ENCODE assay signal across 1 cellular context in genomic region chr20:42484790-42485365, GRCh38.
TF ChIP-seq lines count a peak whose summit lies in the region.

No MANE protein-coding gene starts in this region.

TF ChIP-seq in GM23338, 12 proteins besides CTCF, POLR2A, EP300 and RAD21 (continued from another document):
- TF ChIP-seq, protein P1, sequence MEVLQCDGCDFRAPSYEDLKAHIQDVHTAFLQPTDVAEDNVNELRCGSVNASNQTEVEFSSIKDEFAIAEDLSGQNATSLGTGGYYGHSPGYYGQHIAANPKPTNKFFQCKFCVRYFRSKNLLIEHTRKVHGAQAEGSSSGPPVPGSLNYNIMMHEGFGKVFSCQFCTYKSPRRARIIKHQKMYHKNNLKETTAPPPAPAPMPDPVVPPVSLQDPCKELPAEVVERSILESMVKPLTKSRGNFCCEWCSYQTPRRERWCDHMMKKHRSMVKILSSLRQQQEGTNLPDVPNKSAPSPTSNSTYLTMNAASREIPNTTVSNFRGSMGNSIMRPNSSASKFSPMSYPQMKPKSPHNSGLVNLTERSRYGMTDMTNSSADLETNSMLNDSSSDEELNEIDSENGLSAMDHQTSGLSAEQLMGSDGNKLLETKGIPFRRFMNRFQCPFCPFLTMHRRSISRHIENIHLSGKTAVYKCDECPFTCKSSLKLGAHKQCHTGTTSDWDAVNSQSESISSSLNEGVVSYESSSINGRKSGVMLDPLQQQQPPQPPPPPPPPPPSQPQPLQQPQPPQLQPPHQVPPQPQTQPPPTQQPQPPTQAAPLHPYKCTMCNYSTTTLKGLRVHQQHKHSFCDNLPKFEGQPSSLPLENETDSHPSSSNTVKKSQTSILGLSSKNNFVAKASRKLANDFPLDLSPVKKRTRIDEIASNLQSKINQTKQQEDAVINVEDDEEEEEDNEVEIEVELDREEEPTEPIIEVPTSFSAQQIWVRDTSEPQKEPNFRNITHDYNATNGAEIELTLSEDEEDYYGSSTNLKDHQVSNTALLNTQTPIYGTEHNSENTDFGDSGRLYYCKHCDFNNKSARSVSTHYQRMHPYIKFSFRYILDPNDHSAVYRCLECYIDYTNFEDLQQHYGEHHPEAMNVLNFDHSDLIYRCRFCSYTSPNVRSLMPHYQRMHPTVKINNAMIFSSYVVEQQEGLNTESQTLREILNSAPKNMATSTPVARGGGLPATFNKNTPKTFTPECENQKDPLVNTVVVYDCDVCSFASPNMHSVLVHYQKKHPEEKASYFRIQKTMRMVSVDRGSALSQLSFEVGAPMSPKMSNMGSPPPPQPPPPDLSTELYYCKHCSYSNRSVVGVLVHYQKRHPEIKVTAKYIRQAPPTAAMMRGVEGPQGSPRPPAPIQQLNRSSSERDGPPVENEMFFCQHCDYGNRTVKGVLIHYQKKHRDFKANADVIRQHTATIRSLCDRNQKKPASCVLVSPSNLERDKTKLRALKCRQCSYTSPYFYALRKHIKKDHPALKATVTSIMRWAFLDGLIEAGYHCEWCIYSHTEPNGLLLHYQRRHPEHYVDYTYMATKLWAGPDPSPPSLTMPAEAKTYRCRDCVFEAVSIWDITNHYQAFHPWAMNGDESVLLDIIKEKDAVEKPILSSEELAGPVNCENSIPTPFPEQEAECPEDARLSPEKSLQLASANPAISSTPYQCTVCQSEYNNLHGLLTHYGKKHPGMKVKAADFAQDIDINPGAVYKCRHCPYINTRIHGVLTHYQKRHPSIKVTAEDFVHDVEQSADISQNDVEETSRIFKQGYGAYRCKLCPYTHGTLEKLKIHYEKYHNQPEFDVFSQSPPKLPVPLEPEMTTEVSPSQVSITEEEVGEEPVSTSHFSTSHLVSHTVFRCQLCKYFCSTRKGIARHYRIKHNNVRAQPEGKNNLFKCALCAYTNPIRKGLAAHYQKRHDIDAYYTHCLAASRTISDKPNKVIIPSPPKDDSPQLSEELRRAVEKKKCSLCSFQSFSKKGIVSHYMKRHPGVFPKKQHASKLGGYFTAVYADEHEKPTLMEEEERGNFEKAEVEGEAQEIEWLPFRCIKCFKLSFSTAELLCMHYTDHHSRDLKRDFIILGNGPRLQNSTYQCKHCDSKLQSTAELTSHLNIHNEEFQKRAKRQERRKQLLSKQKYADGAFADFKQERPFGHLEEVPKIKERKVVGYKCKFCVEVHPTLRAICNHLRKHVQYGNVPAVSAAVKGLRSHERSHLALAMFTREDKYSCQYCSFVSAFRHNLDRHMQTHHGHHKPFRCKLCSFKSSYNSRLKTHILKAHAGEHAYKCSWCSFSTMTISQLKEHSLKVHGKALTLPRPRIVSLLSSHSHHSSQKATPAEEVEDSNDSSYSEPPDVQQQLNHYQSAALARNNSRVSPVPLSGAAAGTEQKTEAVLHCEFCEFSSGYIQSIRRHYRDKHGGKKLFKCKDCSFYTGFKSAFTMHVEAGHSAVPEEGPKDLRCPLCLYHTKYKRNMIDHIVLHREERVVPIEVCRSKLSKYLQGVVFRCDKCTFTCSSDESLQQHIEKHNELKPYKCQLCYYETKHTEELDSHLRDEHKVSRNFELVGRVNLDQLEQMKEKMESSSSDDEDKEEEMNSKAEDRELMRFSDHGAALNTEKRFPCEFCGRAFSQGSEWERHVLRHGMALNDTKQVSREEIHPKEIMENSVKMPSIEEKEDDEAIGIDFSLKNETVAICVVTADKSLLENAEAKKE (CRISPR knock-in tag; IDR thresholded peaks at IDR 0.05), result no peak
- no peak for TF ChIP-seq NANOG (IDR thresholded peaks at IDR 0.05; ENCODE audit: borderline replicate concordance)
- TF ChIP-seq REST (IDR thresholded peaks at IDR 0.05; ENCODE audit: unreplicated experiment), result no peak
